19 cellular contexts compared by ENCODE assay signal in genomic region chr1:153447498-153448170, GRCh38. TPM values are rescaled to one million over a fixed set of nuclear protein-coding genes. Genes with fewer than 3 reads are reported as not detected.
DNase-seq lines count a peak whose midpoint lies in the region; ATAC-seq, FAIRE-seq and TF ChIP-seq lines count a peak whose summit lies in the region.
"Had no signal": no experiment of that assay in that cellular context is flagged by ENCODE, and none has a peak within 500 bp of the region (broad histone marks: within the 10 kb centered on the region; RNA-seq: fewer than 3 reads in every experiment).

No MANE protein-coding gene starts in this region.

- H3K79me2 ChIP-seq in keratinocyte (ENCODE audit: control insufficient read depth, insufficient read depth, low read length), result no peaks in the 10 kb centered on the region

- no peaks in the 10 kb centered on the region for H3K4me1 ChIP-seq in keratinocyte (ENCODE audit: control insufficient read depth, extremely low read depth, insufficient read depth, low read length)
- H3K4me1 ChIP-seq: heart left ventricle, uterus had no signal

- H3K27me3 ChIP-seq in brain microvascular endothelial cell (replicated peaks), result no peaks in the 10 kb centered on the region
- H3K27me3 ChIP-seq in keratinocyte (ENCODE audit: control insufficient read depth, extremely low read depth, insufficient read depth, low read length), result peaks cover 17% of the 10 kb centered on the region
- H3K27me3 ChIP-seq: uterus had no signal

- no peak for ATAC-seq in HG03439 (IDR thresholded peaks at IDR 0.05; ENCODE audit: unreplicated experiment)
- ATAC-seq: activated CD4-positive, CD25-positive, alpha-beta regulatory T cell treated with anti-CD3 and anti-CD28 coated beads, Interleukin-2, amount 50 U/mL, for 24 hours; heart left ventricle had no signal

- POLR2A ChIA-PET in HEK293T (lab: Yijun Ruan, JAX), result no interaction called here

- no peak overlapping the region for H3K4me2 ChIP-seq in keratinocyte (ENCODE audit: control insufficient read depth, extremely low read depth, insufficient read depth, low read depth, low read length)

- FAIRE-seq in keratinocyte (lab: Jason Lieb, UNC), result peak; percentile 26

- H3K4me3 ChIP-seq in brain microvascular endothelial cell (ENCODE audit: low read depth, low read length) (no peak overlapping the region), keratinocyte (ENCODE audit: control insufficient read depth in 2 of 3, extremely low read depth in 1 of 3, insufficient read depth in 2 of 3, low read depth in 1 of 3, low read length in 3 of 3) (no peak overlapping the region)
- H3K4me3 ChIP-seq: heart left ventricle, uterus had no signal

- H4K20me1 ChIP-seq in keratinocyte (ENCODE audit: control insufficient read depth, extremely low read depth, insufficient read depth, low read length), result no peaks in the 10 kb centered on the region

- dilution Hi-C loops in keratinocyte (cut with MboI; ENCODE audit: extremely low pct_ligation_motif_present, low sequenced_read_pairs), result no loop called here

- peak; percentile 24 for DNase-seq in AG09319 (ENCODE audit: extremely low read depth, low read depth)
- peak; percentile 95 for DNase-seq in HS-5 (ENCODE audit: low read depth)
- DNase-seq in brain microvascular endothelial cell, result peak; percentile 38
- no peak for DNase-seq in keratinocyte (ENCODE audit: low read depth, low spot score)
- no peak for DNase-seq in NCI-H1694 treated with DMSO at 0.1 percent for 48 hours (lab: John Stamatoyannopoulos, UW)
- no peak for DNase-seq in HEK293T (ENCODE audit: extremely low spot score)
- no peak for DNase-seq in activated CD4-positive, alpha-beta T cell treated with anti-CD3 and anti-CD28 coated beads for 48 hours
- DNase-seq: activated CD8-positive, alpha-beta memory T cell treated with anti-CD3 and anti-CD28 coated beads, Interleukin-2, amount 50 U/mL, for 48 hours; activated naive CD4-positive, alpha-beta T cell treated with anti-CD3 and anti-CD28 coated beads, Interleukin-2, amount 50 U/mL, for 16 hours; caudate nucleus; heart left ventricle; NCI-H2107; occipital lobe; stimulated activated CD4-positive, alpha-beta T cell treated with anti-CD3 and anti-CD28 coated beads, Interleukin-12 subunit alpha, Interleukin-12 subunit beta, amount 100 ng/mL, for 4 hours; T-helper 2 cell; uterus had no signal

- H3K9me3 ChIP-seq in keratinocyte (ENCODE audit: control insufficient read depth, low read depth, low read length), result no peaks in the 10 kb centered on the region
- H3K9me3 ChIP-seq: heart left ventricle, uterus had no signal

- H3K36me3 ChIP-seq in brain microvascular endothelial cell (replicated peaks) (no peaks in the 10 kb centered on the region), keratinocyte (ENCODE audit: control insufficient read depth in 2 of 2, extremely low read depth in 1 of 2, insufficient read depth in 2 of 2, low read length in 2 of 2) (no peaks in the 10 kb centered on the region)
- H3K36me3 ChIP-seq: heart left ventricle, uterus had no signal

- no peaks in the 10 kb centered on the region for H3K9me1 ChIP-seq in keratinocyte (ENCODE audit: control insufficient read depth, extremely low read depth, insufficient read depth, low read length)

- TF ChIP-seq CTCF in AG09319 (IDR thresholded peaks at IDR 0.05; ENCODE audit: low read depth, low read length) (no peak), brain microvascular endothelial cell (IDR thresholded peaks at IDR 0.05; ENCODE audit: low read depth, low read length, missing control alignments) (no peak), keratinocyte (optimal IDR thresholded peaks at IDR 0.05 in 1 of 3, IDR thresholded peaks at IDR 0.05 in 1 of 3, conservative IDR thresholded peaks at IDR 0.05 in 1 of 3; ENCODE audit: extremely low read depth in 1 of 3, insufficient read depth in 2 of 3, low read length in 3 of 3) (no peak)

- CTCF ChIA-PET in HEK293T (lab: Yijun Ruan, JAX), result interaction anchor here (0.6 kb wide), 1 partner anchor 18 kb away, joined by 3 read pairs; no protein-coding TSS in a partner anchor

- in situ Hi-C loops in brain microvascular endothelial cell (cut with HindIII; ENCODE audit: low pct_ligation_motif_present, low sequenced_read_pairs), result no loop called here

- H3K9ac ChIP-seq in keratinocyte (ENCODE audit: control insufficient read depth, extremely low read depth, insufficient read depth, low read length), result no peak overlapping the region

- no peak overlapping the region for H2AFZ ChIP-seq in keratinocyte (ENCODE audit: control insufficient read depth, low read length)

- no peak overlapping the region for H3K27ac ChIP-seq in brain microvascular endothelial cell
- no peak overlapping the region for H3K27ac ChIP-seq in keratinocyte (ENCODE audit: control insufficient read depth, insufficient read depth, low read length)
- H3K27ac ChIP-seq: heart left ventricle, uterus had no signal

TF ChIP-seq in HEK293T, 16 proteins besides CTCF, POLR2A, EP300 and RAD21:
- TF ChIP-seq FOXM1 (IDR thresholded peaks at IDR 0.05; ENCODE audit: borderline replicate concordance) (no peak), LEF1 (IDR thresholded peaks at IDR 0.05; ENCODE audit: borderline replicate concordance) (no peak), L3MBTL2 (conservative IDR thresholded peaks at IDR 0.05) (no peak), SP1 (IDR thresholded peaks at IDR 0.05) (no peak), CTBP1 (IDR thresholded peaks at IDR 0.05; ENCODE audit: borderline replicate concordance) (no peak), SUZ12 (IDR thresholded peaks at IDR 0.05) (no peak), ARNT (IDR thresholded peaks at IDR 0.05) (no peak), ELF4 (IDR thresholded peaks at IDR 0.05) (no peak)

RNA-seq across cellular contexts. Expression of gene S100A7, which starts 12.8 kb away (rescaled TPM):
- 13.1 to 31.2 TPM (median 16.0 TPM) in 3 replicates for polyA plus RNA-seq in keratinocyte
- polyA plus RNA-seq in keratinocyte (2011; ENCODE audit: low read depth), result 12.2 TPM
- 13.8 and 57.6 TPM in 2 replicates for polyA plus RNA-seq in keratinocyte (2011; cell fraction: cytosol; rRNA removed)
- polyA plus RNA-seq in keratinocyte (2011; cell fraction: nucleus; rRNA removed), result 13.4 and 38.0 TPM in 2 replicates
- 11.8 and 21.1 TPM in 2 replicates for polyA plus RNA-seq in keratinocyte (2012; ENCODE audit: low replicate concordance)
- 0.92 to 3.0 TPM (median 2.2 TPM) in 3 replicates for polyA minus RNA-seq in keratinocyte
- polyA minus RNA-seq in keratinocyte (2011; cell fraction: cytosol; rRNA and poly(A)+ RNA removed), result not detected
- 4.7 and 9.0 TPM in 2 replicates for polyA minus RNA-seq in keratinocyte (2011; cell fraction: nucleus; rRNA and poly(A)+ RNA removed)
- polyA plus RNA-seq: CD14-positive monocyte, heart left ventricle had no signal

RNA-seq across cellular contexts. Expression of gene S100A7A, which starts 31.3 kb away (rescaled TPM):
- 0.01 TPM in 1 of 3 replicates, not detected in the others for polyA plus RNA-seq in keratinocyte
- 0.29 TPM for polyA plus RNA-seq in keratinocyte (2011; ENCODE audit: low read depth)
- 0.10 TPM in 1 of 2 replicates, not detected in the other for polyA plus RNA-seq in keratinocyte (2011; cell fraction: cytosol; rRNA removed)
- polyA plus RNA-seq in keratinocyte (2011; cell fraction: nucleus; rRNA removed), result 0.11 and 0.20 TPM in 2 replicates
- 0.37 TPM in 1 of 2 replicates, not detected in the other for polyA plus RNA-seq in keratinocyte (2012; ENCODE audit: low replicate concordance)
- polyA minus RNA-seq in keratinocyte, result not detected in 3 replicates
- not detected for polyA minus RNA-seq in keratinocyte (2011; cell fraction: cytosol; rRNA and poly(A)+ RNA removed)
- polyA minus RNA-seq in keratinocyte (2011; cell fraction: nucleus; rRNA and poly(A)+ RNA removed), result not detected in 2 replicates
- polyA plus RNA-seq: CD14-positive monocyte, heart left ventricle had no signal

RNA-seq across cellular contexts. Expression of gene S100A8, which starts 56.8 kb away (rescaled TPM):
- polyA plus RNA-seq in keratinocyte, result 99.7 to 1,918 TPM (median 403 TPM) in 3 replicates
- polyA plus RNA-seq in keratinocyte (2011; ENCODE audit: low read depth), result 238 TPM
- polyA plus RNA-seq in keratinocyte (2011; cell fraction: cytosol; rRNA removed), result 425 and 730 TPM in 2 replicates
- polyA plus RNA-seq in keratinocyte (2011; cell fraction: nucleus; rRNA removed), result 279 and 328 TPM in 2 replicates
- 177 and 1,802 TPM in 2 replicates for polyA plus RNA-seq in keratinocyte (2012; ENCODE audit: low replicate concordance)
- 4.8 to 96.5 TPM (median 24.3 TPM) in 3 replicates for polyA minus RNA-seq in keratinocyte
- 35.1 TPM for polyA minus RNA-seq in keratinocyte (2011; cell fraction: cytosol; rRNA and poly(A)+ RNA removed)
- 24.6 TPM in 2 replicates for polyA minus RNA-seq in keratinocyte (2011; cell fraction: nucleus; rRNA and poly(A)+ RNA removed)

Comparison
In these comparisons a context has a peak if more than half of its experiments do, and no peak if none do; other contexts are left out.
1. DNase-seq: peak in AG09319 (single experiment), HS-5 (single experiment) and brain microvascular endothelial cell (single experiment); none in keratinocyte (single experiment), NCI-H1694 treated with DMSO at 0.1 percent for 48 hours (single experiment), HEK293T (single experiment) and activated CD4-positive, alpha-beta T cell treated with anti-CD3 and anti-CD28 coated beads for 48 hours (single experiment).